ENCODE assay signal across 9 cellular contexts in the genomic region with DNA sequence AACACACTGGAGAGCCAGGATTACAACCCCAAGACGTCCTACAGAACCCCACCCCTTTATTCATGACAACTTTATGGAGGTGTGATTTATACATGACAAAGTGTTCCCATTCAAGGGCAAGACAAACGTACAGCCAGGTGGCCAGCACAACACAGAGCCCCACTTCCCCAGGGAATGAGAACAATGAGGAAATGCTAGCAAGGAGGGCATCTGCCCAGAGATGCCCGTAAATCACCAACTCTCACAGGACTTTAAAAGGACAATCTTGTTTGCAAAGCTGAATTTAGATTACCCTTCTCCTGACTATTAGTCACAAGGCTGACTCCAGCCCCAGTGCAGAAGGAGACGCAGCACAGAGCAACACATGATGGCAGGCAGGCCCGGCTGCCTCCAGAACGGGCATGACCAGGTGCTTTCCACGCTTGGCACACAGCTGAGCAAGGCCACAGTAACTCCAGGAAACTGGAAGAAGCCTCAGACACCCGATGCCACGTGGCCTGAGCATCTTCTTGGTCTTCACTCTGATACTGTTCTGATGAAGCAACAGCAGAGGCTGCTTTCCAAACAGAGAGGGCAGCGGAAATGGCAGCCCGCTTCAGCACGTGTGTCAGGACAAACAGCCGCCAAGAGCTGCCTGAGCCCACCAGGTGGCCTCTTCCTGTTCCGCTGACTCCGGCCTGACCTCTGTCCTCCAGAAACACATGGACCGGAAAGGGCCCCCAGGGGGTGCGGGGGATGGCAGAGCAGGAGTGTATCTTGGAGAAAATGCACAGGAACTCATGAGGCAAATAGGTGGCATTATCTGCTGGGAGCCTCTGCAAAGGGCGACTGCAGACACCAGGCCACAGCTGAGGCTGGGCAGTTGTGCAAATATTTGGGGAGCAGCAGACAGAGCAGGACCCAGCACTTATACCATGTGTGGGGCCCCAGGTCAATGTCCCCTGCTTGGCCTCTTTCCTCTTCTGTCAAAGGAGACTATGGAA. TPM values are rescaled to one million over a fixed set of nuclear protein-coding genes. Genes with fewer than 3 reads are reported as not detected.
DNase-seq lines count a peak whose midpoint lies in the region; ATAC-seq and TF ChIP-seq lines count a peak whose summit lies in the region.
"Had no signal": no experiment of that assay in that cellular context is flagged by ENCODE, and none has a peak within 500 bp of the region (broad histone marks: within the 10 kb centered on the region; RNA-seq: fewer than 3 reads in every experiment).

No MANE protein-coding gene starts in this region.

- H3K79me1 ChIP-seq in trophoblast cell (ENCODE audit: low read length), result no peaks in the 10 kb centered on the region

- no peak for TF ChIP-seq CTCF in endothelial cell (IDR thresholded peaks at IDR 0.05; ENCODE audit: unreplicated experiment)

- H2BK12ac ChIP-seq in trophoblast cell (ENCODE audit: low read length), result no peak overlapping the region

- peaks cover 8% of the 10 kb centered on the region for H3K27me3 Mint-ChIP-seq in endothelial cell (ENCODE audit: unreplicated experiment)
- peaks cover 21% of the 10 kb centered on the region for H3K27me3 Mint-ChIP-seq in activated T-cell treated with anti-CD3 and anti-CD28 coated beads, Interleukin-2, amount 50 U/mL, for 72 hours (ENCODE audit: low read depth)
- H3K27me3 Mint-ChIP-seq in naive thymus-derived CD8-positive, alpha-beta T cell, result peaks cover 14 to 25% (median 21%) of the 10 kb centered on the region in 5 donors

- no peak overlapping the region for H2AFZ ChIP-seq in trophoblast cell (ENCODE audit: insufficient read depth, low read length, poor library complexity)

- POLR2A ChIA-PET in HEK293T (lab: Yijun Ruan, JAX), result no interaction called here
- POLR2A ChIA-PET in naive thymus-derived CD8-positive, alpha-beta T cell (lab: Charles Lee), result no interaction called here

- no peak overlapping the region for H3K27ac ChIP-seq in trophoblast cell (ENCODE audit: low read depth, low read length)

- H3K18ac ChIP-seq in trophoblast cell (ENCODE audit: low read length), result no peak overlapping the region

- DNase-seq in HEK293T (ENCODE audit: extremely low spot score) (no peak), NCI-H526 treated with DMSO at 0.1 percent for 48 hours (lab: John Stamatoyannopoulos, UW) (peak; percentile 68), endothelial cell (ENCODE audit: low spot score) (peak; percentile 58), trophoblast cell (peak; percentile 1 to 16), NCI-H446 treated with DMSO at 0.1 percent for 48 hours (lab: John Stamatoyannopoulos, UW) (no peak)
- no peak for DNase-seq in activated T-cell treated with anti-CD3 and anti-CD28 coated beads, Interleukin-2, amount 50 U/mL, for 72 hours
- DNase-seq in naive thymus-derived CD8-positive, alpha-beta T cell, result no peak

- H2BK5ac ChIP-seq in trophoblast cell (ENCODE audit: low read depth, low read length, poor library complexity), result no peak overlapping the region

- H4K91ac ChIP-seq in trophoblast cell (ENCODE audit: low read depth, low read length), result no peak overlapping the region

- no peak for ATAC-seq in activated T-cell treated with anti-CD3 and anti-CD28 coated beads, Interleukin-2, amount 50 U/mL, for 72 hours (replicated peaks in 1 of 2)
- no peak for ATAC-seq in HG02885 (IDR thresholded peaks at IDR 0.05; ENCODE audit: poor library complexity, unreplicated experiment)
- no peak for ATAC-seq in naive thymus-derived CD8-positive, alpha-beta T cell

- H3K4me1 ChIP-seq in trophoblast cell (ENCODE audit: control insufficient read depth in 1 of 2, insufficient read depth in 2 of 2, low read length in 2 of 2), result peaks cover 9 to 11% of the 10 kb centered on the region in 2 experiments

- CTCF ChIA-PET in HEK293T (lab: Yijun Ruan, JAX), result no interaction called here

- H3K14ac ChIP-seq in trophoblast cell (ENCODE audit: low read length), result no peak overlapping the region

- H4K8ac ChIP-seq in trophoblast cell (ENCODE audit: low read depth, low read length), result no peak overlapping the region

- H3K36me3 ChIP-seq in trophoblast cell (ENCODE audit: control insufficient read depth in 1 of 2, insufficient read depth in 2 of 2, low read length in 2 of 2), result no peaks in the 10 kb centered on the region

- H3K79me2 ChIP-seq in trophoblast cell (ENCODE audit: control insufficient read depth, insufficient read depth, low read length, poor library complexity), result no peaks in the 10 kb centered on the region

- no peak overlapping the region for H3K4me2 ChIP-seq in trophoblast cell (ENCODE audit: low read length)

- H4K12ac ChIP-seq in trophoblast cell (ENCODE audit: low read depth, low read length), result no peak overlapping the region

- H3K27me3 ChIP-seq in trophoblast cell (ENCODE audit: insufficient read depth, low read length), result no peaks in the 10 kb centered on the region

- H2BK120ac ChIP-seq in trophoblast cell (ENCODE audit: insufficient read depth, low read length, poor library complexity), result no peak overlapping the region

- H3K4ac ChIP-seq in trophoblast cell (ENCODE audit: low read depth, low read length), result no peak overlapping the region

- H3K4me3 Mint-ChIP-seq in endothelial cell (ENCODE audit: unreplicated experiment), result no peak overlapping the region
- no peak overlapping the region for H3K4me3 Mint-ChIP-seq in activated T-cell treated with anti-CD3 and anti-CD28 coated beads, Interleukin-2, amount 50 U/mL, for 72 hours
- H3K4me3 Mint-ChIP-seq in naive thymus-derived CD8-positive, alpha-beta T cell, result no peak overlapping the region

- H3K36me3 Mint-ChIP-seq in endothelial cell (ENCODE audit: low read depth, unreplicated experiment), result no peaks in the 10 kb centered on the region
- no peaks in the 10 kb centered on the region for H3K36me3 Mint-ChIP-seq in activated T-cell treated with anti-CD3 and anti-CD28 coated beads, Interleukin-2, amount 50 U/mL, for 72 hours (ENCODE audit: insufficient read depth in 2 of 2)
- H3K36me3 Mint-ChIP-seq in naive thymus-derived CD8-positive, alpha-beta T cell, result no peaks in the 10 kb centered on the region

- H3K23ac ChIP-seq in trophoblast cell (ENCODE audit: low read length), result no peak overlapping the region

- H3K4me3 ChIP-seq in trophoblast cell (ENCODE audit: low read depth, low read length), result no peak overlapping the region
- H3K4me3 ChIP-seq: skin epidermis had no signal

- H3K9ac ChIP-seq in trophoblast cell (ENCODE audit: low read length), result no peak overlapping the region

- H3K9me3 ChIP-seq in trophoblast cell (ENCODE audit: insufficient read depth, low read depth, low read length), result no peaks in the 10 kb centered on the region

- H3K4me1 Mint-ChIP-seq in endothelial cell (ENCODE audit: unreplicated experiment), result peaks cover 25% of the 10 kb centered on the region
- no peaks in the 10 kb centered on the region for H3K4me1 Mint-ChIP-seq in activated T-cell treated with anti-CD3 and anti-CD28 coated beads, Interleukin-2, amount 50 U/mL, for 72 hours (ENCODE audit: low read depth)
- peaks cover 0 to 3% (median 0%) of the 10 kb centered on the region in 4 donors for H3K4me1 Mint-ChIP-seq in naive thymus-derived CD8-positive, alpha-beta T cell

- no CpG with 5 or more reads among the region's 18 CpGs for WGBS in trophoblast cell (ENCODE audit: extremely low coverage, insufficient coverage, insufficient read length)

- H3K9me3 Mint-ChIP-seq in endothelial cell (ENCODE audit: unreplicated experiment), result no peaks in the 10 kb centered on the region
- H3K9me3 Mint-ChIP-seq in activated T-cell treated with anti-CD3 and anti-CD28 coated beads, Interleukin-2, amount 50 U/mL, for 72 hours, result no peaks in the 10 kb centered on the region
- H3K9me3 Mint-ChIP-seq in naive thymus-derived CD8-positive, alpha-beta T cell, result no peaks in the 10 kb centered on the region

- no peak overlapping the region for H2AK5ac ChIP-seq in trophoblast cell (ENCODE audit: low read length)

- no peak overlapping the region for H3K27ac Mint-ChIP-seq in endothelial cell (ENCODE audit: unreplicated experiment)
- H3K27ac Mint-ChIP-seq in activated T-cell treated with anti-CD3 and anti-CD28 coated beads, Interleukin-2, amount 50 U/mL, for 72 hours, result no peak overlapping the region
- H3K27ac Mint-ChIP-seq in naive thymus-derived CD8-positive, alpha-beta T cell, result no peak overlapping the region

TF ChIP-seq in HEK293T, 16 proteins besides CTCF, POLR2A, EP300 and RAD21:
- TF ChIP-seq CTBP1 (IDR thresholded peaks at IDR 0.05; ENCODE audit: borderline replicate concordance) (no peak), HDGF (IDR thresholded peaks at IDR 0.05; ENCODE audit: borderline replicate concordance) (no peak), ELF4 (IDR thresholded peaks at IDR 0.05) (no peak), NFRKB (IDR thresholded peaks at IDR 0.05) (no peak), L3MBTL2 (conservative IDR thresholded peaks at IDR 0.05) (peak; percentile 55)
- TF ChIP-seq, protein P1, sequence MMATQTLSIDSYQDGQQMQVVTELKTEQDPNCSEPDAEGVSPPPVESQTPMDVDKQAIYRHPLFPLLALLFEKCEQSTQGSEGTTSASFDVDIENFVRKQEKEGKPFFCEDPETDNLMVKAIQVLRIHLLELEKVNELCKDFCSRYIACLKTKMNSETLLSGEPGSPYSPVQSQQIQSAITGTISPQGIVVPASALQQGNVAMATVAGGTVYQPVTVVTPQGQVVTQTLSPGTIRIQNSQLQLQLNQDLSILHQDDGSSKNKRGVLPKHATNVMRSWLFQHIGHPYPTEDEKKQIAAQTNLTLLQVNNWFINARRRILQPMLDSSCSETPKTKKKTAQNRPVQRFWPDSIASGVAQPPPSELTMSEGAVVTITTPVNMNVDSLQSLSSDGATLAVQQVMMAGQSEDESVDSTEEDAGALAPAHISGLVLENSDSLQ (IDR thresholded peaks at IDR 0.05), result peak; percentile 74

RNA-seq across cellular contexts. Expression of a gene that starts 51.3 kb away (rescaled TPM):
- total RNA-seq in endothelial cell (ENCODE audit: unreplicated experiment), result 3.5 TPM
- 2.2 and 2.3 TPM in 2 replicates for polyA plus RNA-seq in trophoblast cell (2013)
- total RNA-seq in activated T-cell treated with anti-CD3 and anti-CD28 coated beads, Interleukin-2, amount 50 U/mL, for 72 hours, result under 1 TPM; 0.07 to 0.10 TPM
- not detected for total RNA-seq in naive thymus-derived CD8-positive, alpha-beta T cell
- polyA plus RNA-seq in naive thymus-derived CD8-positive, alpha-beta T cell, result not detected

Comparison
In these comparisons a context has a peak if more than half of its experiments do, and no peak if none do; other contexts are left out.
1. DNase-seq: peak in NCI-H526 treated with DMSO at 0.1 percent for 48 hours (single experiment), endothelial cell (single experiment) and trophoblast cell (2 of 2); none in HEK293T (single experiment), activated T-cell treated with anti-CD3 and anti-CD28 coated beads, Interleukin-2, amount 50 U/mL, for 72 hours (0 of 2), NCI-H446 treated with DMSO at 0.1 percent for 48 hours (single experiment) and naive thymus-derived CD8-positive, alpha-beta T cell (0 of 10).